Comparison of ENCODE assay signal across 8 cellular contexts in the genomic region with DNA sequence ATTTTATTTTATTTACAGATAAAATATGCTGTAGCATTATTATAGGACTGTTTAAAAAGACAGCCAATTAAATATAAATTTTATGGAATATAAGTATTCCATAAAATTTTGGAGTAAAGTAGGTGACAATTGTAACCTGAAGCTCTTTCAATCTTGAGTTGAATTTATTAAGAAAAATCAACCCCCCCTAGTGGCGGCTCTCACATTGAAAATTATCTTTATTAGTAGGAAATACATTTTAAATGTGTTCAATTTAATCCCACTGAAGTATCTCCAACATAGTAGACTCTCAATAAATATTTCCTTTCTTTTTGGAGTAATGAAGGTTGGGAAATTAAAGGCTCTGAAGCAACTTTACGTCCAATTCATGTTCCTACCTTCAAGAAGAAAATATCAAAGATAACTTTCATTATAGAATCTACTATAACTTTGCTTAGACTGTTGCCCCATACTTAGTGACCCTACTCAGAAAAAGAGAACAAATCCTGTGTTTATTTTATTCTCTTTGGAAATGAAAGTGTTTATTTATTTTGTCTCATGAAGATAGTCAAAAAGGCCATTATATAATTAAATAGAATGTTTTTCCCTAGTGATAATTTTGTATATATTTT. TPM values are rescaled to one million over a fixed set of nuclear protein-coding genes. Genes with fewer than 3 reads are reported as not detected.
DNase-seq lines count a peak whose midpoint lies in the region; ATAC-seq and TF ChIP-seq lines count a peak whose summit lies in the region.

No MANE protein-coding gene starts in this region.

- WGBS in transverse colon (ENCODE audit: low coverage in 1 of 2), 2 donors, result 16 to 23% methylated on average over 2 of the region's 2 CpGs

- H3K27ac ChIP-seq in HEK293 (ENCODE audit: extremely low read depth, low read depth, low read length), result no peak overlapping the region
- peak overlapping the region; percentile 93 to 98 (median 98) for H3K27ac ChIP-seq in transverse colon

- TF ChIP-seq EP300 in transverse colon (IDR thresholded peaks at IDR 0.05; ENCODE audit: low read depth), result no peak

- peaks cover 30 to 54% (median 51%) of the 10 kb centered on the region in 3 donors for H3K4me1 Mint-ChIP-seq in T-cell

- no peaks in the 10 kb centered on the region for H3K27me3 Mint-ChIP-seq in T-cell

- in situ Hi-C loops in transverse colon (cut with MboI; ENCODE audit: low pct_ligation_motif_present in 1 of 4, low pct_unique_long_range_greater_than_20kb in 1 of 4, low sequenced_read_pairs in 3 of 4), result loop anchor here (10.0 to 25.0 kb wide), 4 partner anchors 233 to 336 kb away; no protein-coding TSS in a partner anchor

- H3K27ac Mint-ChIP-seq in T-cell, result no peak overlapping the region

- CTCF ChIA-PET in HEK293 (lab: Yijun Ruan, JAX), result interaction anchor here (0.6 to 3.0 kb wide), 20 partner anchors 9 to 527 kb away, joined by 3 to 16 read pairs (median 4); no protein-coding TSS in a partner anchor
- CTCF ChIA-PET in T-cell (lab: Charles Lee), result interaction anchor here (0.7 to 2.6 kb wide), 24 partner anchors 8 to 319 kb away, joined by 3 to 18 read pairs (median 4); no protein-coding TSS in a partner anchor

- no peaks in the 10 kb centered on the region for H3K27me3 ChIP-seq in transverse colon

- peaks cover 40% of the 10 kb centered on the region for H3K4me1 ChIP-seq in HEK293 (ENCODE audit: control insufficient read depth, insufficient read depth, low read length)
- peaks cover 0 to 51% (median 24%) of the 10 kb centered on the region in 4 donors for H3K4me1 ChIP-seq in transverse colon

- no peak for TF ChIP-seq POLR2A in transverse colon (IDR thresholded peaks at IDR 0.05)

- intact Hi-C loops in transverse colon (cut with DNase I; ENCODE audit: low total_unique reads), result no loop called here

- peak; percentile 74 for DNase-seq in CD1c-positive myeloid dendritic cell (ENCODE audit: extremely low spot score)
- DNase-seq in T-cell, result peak in 25 of 34 experiments; percentile 2 to 59 (median 35)
- DNase-seq in choroid plexus epithelial cell (ENCODE audit: low read depth), result peak; percentile 69
- DNase-seq in mucosa of gallbladder (ENCODE audit: low spot score), result peak; percentile 51
- DNase-seq in transverse colon, result peak; percentile 32
- DNase-seq in iPS-NIHi7 (ENCODE audit: extremely low spot score), result no peak

- H3K36me3 ChIP-seq in HEK293 (ENCODE audit: control insufficient read depth in 2 of 2, insufficient read depth in 1 of 2, low read length in 2 of 2) (no peaks in the 10 kb centered on the region), transverse colon (no peaks in the 10 kb centered on the region)

- H3K9me3 ChIP-seq in HEK293 (ENCODE audit: control insufficient read depth, insufficient read depth, low read depth, low read length) (no peaks in the 10 kb centered on the region), transverse colon (no peaks in the 10 kb centered on the region)

- TF ChIP-seq CTCF in HEK293 (tag by site-specific recombination; IDR thresholded peaks at IDR 0.05) (no peak), choroid plexus epithelial cell (conservative IDR thresholded peaks at IDR 0.05; ENCODE audit: low read depth, low read length) (peak; percentile 55), transverse colon (IDR thresholded peaks at IDR 0.05) (peak; percentile 63 to 76 (median 68))

- ATAC-seq in T-cell (replicated peaks in 1 of 4) (no peak), HG03439 (IDR thresholded peaks at IDR 0.05; ENCODE audit: unreplicated experiment) (no peak)

- peak overlapping the region in 1 of 3 donors; percentile 26 for H3K4me3 Mint-ChIP-seq in T-cell

- POLR2A ChIA-PET in HEK293 (lab: Yijun Ruan, JAX), result no interaction called here
- POLR2A ChIA-PET in T-cell (lab: Charles Lee), result interaction anchor here (0.6 to 0.8 kb wide), 3 partner anchors 23 to 92 kb away, joined by 3 read pairs; no protein-coding TSS in a partner anchor

- H3K4me3 ChIP-seq in HEK293 (ENCODE audit: low read depth, low read length) (peak overlapping the region; percentile 20), choroid plexus epithelial cell (ENCODE audit: low read depth, low read length) (peak overlapping the region; percentile 83), transverse colon (peak overlapping the region in 3 of 4 donors; percentile 69 to 95 (median 84))

- H3K36me3 Mint-ChIP-seq in T-cell, result no peaks in the 10 kb centered on the region

- peaks cover 0 to 5% (median 0%) of the 10 kb centered on the region in 3 donors for H3K9me3 Mint-ChIP-seq in T-cell

TF ChIP-seq in HEK293, 187 proteins besides CTCF, POLR2A, EP300 and RAD21:
- peak; percentile 54 for TF ChIP-seq ZNF664 (tag by site-specific recombination; IDR thresholded peaks at IDR 0.05)
- TF ChIP-seq, protein P1, sequence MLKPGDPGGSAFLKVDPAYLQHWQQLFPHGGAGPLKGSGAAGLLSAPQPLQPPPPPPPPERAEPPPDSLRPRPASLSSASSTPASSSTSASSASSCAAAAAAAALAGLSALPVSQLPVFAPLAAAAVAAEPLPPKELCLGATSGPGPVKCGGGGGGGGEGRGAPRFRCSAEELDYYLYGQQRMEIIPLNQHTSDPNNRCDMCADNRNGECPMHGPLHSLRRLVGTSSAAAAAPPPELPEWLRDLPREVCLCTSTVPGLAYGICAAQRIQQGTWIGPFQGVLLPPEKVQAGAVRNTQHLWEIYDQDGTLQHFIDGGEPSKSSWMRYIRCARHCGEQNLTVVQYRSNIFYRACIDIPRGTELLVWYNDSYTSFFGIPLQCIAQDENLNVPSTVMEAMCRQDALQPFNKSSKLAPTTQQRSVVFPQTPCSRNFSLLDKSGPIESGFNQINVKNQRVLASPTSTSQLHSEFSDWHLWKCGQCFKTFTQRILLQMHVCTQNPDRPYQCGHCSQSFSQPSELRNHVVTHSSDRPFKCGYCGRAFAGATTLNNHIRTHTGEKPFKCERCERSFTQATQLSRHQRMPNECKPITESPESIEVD (tag by site-specific recombination; IDR thresholded peaks at IDR 0.05), result no peak

RNA-seq across cellular contexts. Expression of a gene that starts 3.1 kb away (rescaled TPM):
- 10 to 100 TPM; 40.2 to 76.4 (median 52.5) TPM for total RNA-seq in T-cell
- total RNA-seq in mucosa of gallbladder, result 76.6 TPM
- total RNA-seq in transverse colon, result 10 to 100 TPM; 18.1 to 54.6 (median 43.7) TPM

Comparison
In these comparisons a context has a peak if more than half of its experiments do, and no peak if none do; other contexts are left out.
1. H3K4me3 ChIP-seq: peak in every context shown above with its lines; median percentile 84 in transverse colon; 83 in choroid plexus epithelial cell; 20 in HEK293.